In the genomic region with DNA sequence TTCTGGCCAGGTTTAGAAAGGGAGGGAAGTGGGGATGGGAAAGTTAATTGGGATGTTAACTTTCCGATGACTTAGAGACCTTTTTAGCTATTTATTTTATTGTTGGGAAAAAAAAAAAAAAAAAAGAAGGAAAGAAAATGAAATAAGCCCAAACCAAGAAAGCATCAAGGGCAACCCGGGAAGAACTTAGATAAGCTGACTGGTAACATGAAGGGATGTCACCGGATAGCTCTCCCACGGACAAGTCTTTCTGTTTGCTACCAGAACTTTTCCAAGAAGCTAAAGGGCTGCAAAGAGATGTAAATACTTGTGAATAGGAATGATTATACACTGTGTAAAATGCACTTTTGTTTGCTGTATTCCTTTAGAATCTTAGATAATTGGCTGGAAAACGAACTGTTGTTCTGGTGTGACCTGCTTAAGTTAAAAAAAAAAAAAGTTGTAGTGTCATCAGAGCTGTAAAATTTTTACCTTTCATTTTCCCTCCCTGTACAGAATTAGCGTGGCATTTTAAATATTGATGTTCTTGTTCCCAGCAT, we compare ENCODE assay signal across 9 cellular contexts. TPM values are rescaled to one million over a fixed set of nuclear protein-coding genes. Genes with fewer than 3 reads are reported as not detected.
DNase-seq lines count a peak whose midpoint lies in the region; ATAC-seq and TF ChIP-seq lines count a peak whose summit lies in the region.
"Had no signal": no experiment of that assay in that cellular context is flagged by ENCODE, and none has a peak within 500 bp of the region (broad histone marks: within the 10 kb centered on the region; RNA-seq: fewer than 3 reads in every experiment).

No MANE protein-coding gene starts in this region.

- WGBS in testis, 2 donors, result 19 to 20% methylated on average over 6 of the region's 6 CpGs

- H3K4me3 ChIP-seq in AG10803 (ENCODE audit: low read length), result peak overlapping the region; percentile 31
- peak overlapping the region; percentile 40 to 66 (median 42) for H3K4me3 ChIP-seq in breast epithelium
- peak overlapping the region in 1 of 2 donors; percentile 42 for H3K4me3 ChIP-seq in testis
- H3K4me3 ChIP-seq in right atrium auricular region, result peak overlapping the region in 1 of 2 donors; percentile 42

- H3K27me3 Mint-ChIP-seq in IgD-negative memory B cell (peaks cover 75% of the 10 kb centered on the region), naive B cell (peaks cover 81 to 85% (median 81%) of the 10 kb centered on the region in 3 donors)

- no peak for DNase-seq in AG10803 (ENCODE audit: low read depth)
- no peak for DNase-seq in breast epithelium (ENCODE audit: low spot score in 2 of 2)
- DNase-seq in naive B cell, result no peak
- DNase-seq in iPS-NIHi11 (ENCODE audit: low spot score), result no peak
- DNase-seq in testis, result no peak
- no peak for DNase-seq in cortex of kidney (lab: John Stamatoyannopoulos, UW)
- no peak for DNase-seq in right atrium auricular region (ENCODE audit: low spot score)
- DNase-seq: caudate nucleus had no signal

- H3K27ac Mint-ChIP-seq in IgD-negative memory B cell (peak overlapping the region; percentile 88 to 93 (median 90)), naive B cell (peak overlapping the region in 2 of 6 donors; percentile 46 to 63)

- peaks cover 4 to 17% (median 5%) of the 10 kb centered on the region in 3 donors for H3K9me3 Mint-ChIP-seq in IgD-negative memory B cell
- H3K9me3 Mint-ChIP-seq in naive B cell, result peaks cover 0 to 18% (median 12%) of the 10 kb centered on the region in 7 donors

- peaks cover 12 to 98% of the 10 kb centered on the region in 2 donors for H3K27me3 ChIP-seq in breast epithelium
- no peaks in the 10 kb centered on the region for H3K27me3 ChIP-seq in testis
- peaks cover 48 to 77% of the 10 kb centered on the region in 2 donors for H3K27me3 ChIP-seq in right atrium auricular region

- H3K4me1 ChIP-seq in breast epithelium (peaks cover 0 to 14% of the 10 kb centered on the region in 2 donors), testis (peaks cover 22% of the 10 kb centered on the region), right atrium auricular region (peaks cover 0 to 30% of the 10 kb centered on the region in 2 donors)

- TF ChIP-seq POLR2A in breast epithelium (IDR thresholded peaks at IDR 0.05) (no peak), testis (IDR thresholded peaks at IDR 0.05) (no peak)

- intact Hi-C loops in breast epithelium (cut with DNase I; ENCODE audit: low total_unique reads), result no loop called here
- intact Hi-C loops in testis (cut with DNase I; ENCODE audit: low total_unique reads), result no loop called here

- H3K4me1 Mint-ChIP-seq in IgD-negative memory B cell, result peaks cover 10 to 19% (median 17%) of the 10 kb centered on the region in 3 donors
- H3K4me1 Mint-ChIP-seq in naive B cell, result peaks cover 28 to 34% (median 31%) of the 10 kb centered on the region in 3 donors

- H3K4me3 Mint-ChIP-seq in IgD-negative memory B cell (peak overlapping the region; percentile 89 to 96 (median 94)), naive B cell (peak overlapping the region; percentile 82 to 95 (median 89))

- no peak for TF ChIP-seq CTCF in AG10803 (conservative IDR thresholded peaks at IDR 0.05; ENCODE audit: low read length)
- TF ChIP-seq CTCF in breast epithelium (IDR thresholded peaks at IDR 0.05), result no peak
- TF ChIP-seq CTCF in testis (IDR thresholded peaks at IDR 0.05), result no peak
- TF ChIP-seq CTCF in right atrium auricular region (IDR thresholded peaks at IDR 0.05), result no peak

- no peaks in the 10 kb centered on the region for H3K36me3 ChIP-seq in breast epithelium
- H3K36me3 ChIP-seq in testis (ENCODE audit: low read depth, missing control alignments), result no peaks in the 10 kb centered on the region
- no peaks in the 10 kb centered on the region for H3K36me3 ChIP-seq in right atrium auricular region

- H3K27ac ChIP-seq in breast epithelium (no peak overlapping the region), testis (no peak overlapping the region), right atrium auricular region (no peak overlapping the region)

- H3K36me3 Mint-ChIP-seq in IgD-negative memory B cell, result peaks cover 4% of the 10 kb centered on the region
- H3K36me3 Mint-ChIP-seq in naive B cell, result peaks cover 0 to 21% of the 10 kb centered on the region in 2 donors

- H3K9me3 ChIP-seq in breast epithelium (no peaks in the 10 kb centered on the region), testis (no peaks in the 10 kb centered on the region), right atrium auricular region (no peaks in the 10 kb centered on the region)

- ATAC-seq in naive B cell (ENCODE audit: low read depth in 2 of 2), result no peak

RNA-seq across cellular contexts. Expression of a gene that starts 2.8 kb away (rescaled TPM):
- not detected for polyA plus RNA-seq in IgD-negative memory B cell
- not detected for total RNA-seq in breast epithelium
- not detected for polyA plus RNA-seq in naive B cell (ENCODE audit: low read depth in 6 of 6)
- total RNA-seq in testis, result 1 to 10 TPM in 1 of 2 donors, under 1 TPM in 1; 0.56 to 1.5 TPM
- polyA plus RNA-seq in testis (ENCODE audit: insufficient read depth, low read depth, low replicate concordance), result 7.4 TPM
- total RNA-seq in right atrium auricular region, result not detected
